Comparison of ENCODE assay signal across 11 cellular contexts in the genomic region with DNA sequence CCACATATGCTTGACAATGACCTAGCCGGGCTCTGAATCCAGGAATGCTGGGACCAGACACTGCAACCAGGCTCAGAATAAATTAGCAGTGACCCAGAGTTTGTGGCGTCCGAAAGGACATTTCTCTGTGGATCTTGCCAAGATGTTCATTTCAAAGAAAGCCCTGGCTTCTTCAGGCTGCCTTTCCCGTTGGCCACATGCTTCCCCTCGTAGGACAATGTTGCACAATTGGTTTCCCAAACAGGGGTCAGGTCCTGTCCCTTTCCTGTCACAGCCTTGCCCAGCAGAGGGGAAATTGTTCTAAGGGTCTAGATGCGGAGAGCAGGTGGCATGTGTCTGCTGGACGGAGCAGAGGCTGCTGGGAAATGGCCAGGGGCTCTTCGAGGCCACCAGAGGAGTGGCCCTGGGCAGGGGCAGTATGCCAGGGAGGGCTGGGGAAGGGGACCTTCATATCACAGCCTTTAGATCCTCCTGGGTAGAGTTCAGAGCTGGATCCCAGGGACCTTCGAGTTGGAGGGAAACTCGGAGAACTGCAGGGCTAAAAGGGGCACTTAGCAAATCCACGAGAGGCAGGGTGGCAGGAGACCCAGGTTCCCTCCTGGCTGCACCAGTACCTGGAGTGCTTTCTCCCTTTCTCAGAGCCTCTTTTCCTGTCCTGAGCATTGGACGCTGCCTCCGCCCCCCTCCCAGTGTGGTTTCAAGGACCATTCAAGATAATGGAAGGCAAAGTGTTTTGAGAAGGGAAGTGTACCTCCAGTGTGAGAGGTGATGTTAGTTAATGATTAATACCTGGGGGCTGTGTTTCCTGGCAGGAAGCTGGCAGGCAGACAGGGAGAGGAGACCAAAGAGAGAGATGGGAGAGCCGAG. TPM values are rescaled to one million over a fixed set of nuclear protein-coding genes. Genes with fewer than 3 reads are reported as not detected.
DNase-seq lines count a peak whose midpoint lies in the region; ATAC-seq, FAIRE-seq and TF ChIP-seq lines count a peak whose summit lies in the region.
"Had no signal": no experiment of that assay in that cellular context is flagged by ENCODE, and none has a peak within 500 bp of the region (broad histone marks: within the 10 kb centered on the region; RNA-seq: fewer than 3 reads in every experiment).

No MANE protein-coding gene starts in this region.

- H3K9me3 ChIP-seq in A549 (no peaks in the 10 kb centered on the region), IMR-90 (ENCODE audit: control insufficient read depth, insufficient read depth, low read length) (no peaks in the 10 kb centered on the region), colonic mucosa (no peaks in the 10 kb centered on the region)

- H3K27ac Mint-ChIP-seq in endothelial cell (ENCODE audit: unreplicated experiment) (peak overlapping the region; percentile 71), nephron (peak overlapping the region; percentile 36 to 92 (median 59))

- in situ Hi-C loops in IMR-90 (cut with MboI; ENCODE audit: low sequenced_read_pairs), result no loop called here

- peak overlapping the region; percentile 54 for H3K4me2 ChIP-seq in A549
- no peak overlapping the region for H3K4me2 ChIP-seq in IMR-90 (ENCODE audit: low read depth, low read length)

- H4K8ac ChIP-seq in IMR-90 (ENCODE audit: low read depth in 2 of 2, low read length in 2 of 2), result no peak overlapping the region

- no peak overlapping the region for H2AK9ac ChIP-seq in IMR-90 (replicated peaks; ENCODE audit: low read depth, low read length, poor library complexity)

- H3K27me3 ChIP-seq in IMR-90 (ENCODE audit: control insufficient read depth, insufficient read depth, low read length), result peaks cover 26% of the 10 kb centered on the region
- H3K27me3 ChIP-seq in colonic mucosa, result no peaks in the 10 kb centered on the region

- dilution Hi-C loops in IMR-90 (cut with HindIII; ENCODE audit: low sequenced_read_pairs, unreplicated experiment), result no loop called here

- H2BK20ac ChIP-seq in IMR-90 (ENCODE audit: low read depth, low read length), result no peak overlapping the region

- CTCF ChIA-PET in A549 (lab: Yijun Ruan, JAX) (interaction anchor here (0.7 kb wide), 1 partner anchor 29 kb away, joined by 3 read pairs; no protein-coding TSS in a partner anchor), IMR-90 (lab: Yijun Ruan, JAX) (no interaction called here)

- no peak for FAIRE-seq in A549 (lab: Jason Lieb, UNC)

- H3K9ac ChIP-seq in IMR-90 (ENCODE audit: low read depth, low read length), result no peak overlapping the region
- H3K9ac ChIP-seq in colonic mucosa (ENCODE audit: low read depth in 2 of 2, low read length in 2 of 2), result no peak overlapping the region

- H2AK5ac ChIP-seq in IMR-90 (ENCODE audit: low read depth, low read length), result no peak overlapping the region

- no peak overlapping the region for H4K5ac ChIP-seq in IMR-90 (ENCODE audit: low read depth, low read length)

- BruUV-seq in IMR-90 (replicated peaks; lab: Mats Ljungman, UMichigan), result no TSS peak

- H3K56ac ChIP-seq in IMR-90 (ENCODE audit: extremely low read depth, insufficient read depth, low read length), result no peak overlapping the region

- TF ChIP-seq CTCF in A549 (IDR thresholded peaks at IDR 0.05) (no peak), IMR-90 (conservative IDR thresholded peaks at IDR 0.05; ENCODE audit: low read depth, low read length) (no peak), endothelial cell (IDR thresholded peaks at IDR 0.05; ENCODE audit: unreplicated experiment) (no peak), nephron (IDR thresholded peaks at IDR 0.05; ENCODE audit: unreplicated experiment in 3 of 3) (no peak), colonic mucosa (IDR thresholded peaks at IDR 0.05) (no peak)

- H4K20me1 ChIP-seq in IMR-90 (ENCODE audit: insufficient read depth, low read length), result peaks cover 3% of the 10 kb centered on the region; the same call in 1 of the 2 replicates

- H3K18ac ChIP-seq in IMR-90 (ENCODE audit: low read depth, low read length), result no peak overlapping the region

- POLR2A ChIA-PET in A549 (lab: Yijun Ruan, JAX), result interaction anchor here (0.5 kb wide), 1 partner anchor 52 kb away, joined by 4 read pairs; no protein-coding TSS in a partner anchor
- POLR2A ChIA-PET in IMR-90 (lab: Charles Lee; ENCODE audit: unreplicated experiment), result no interaction called here

- peak in 1 of 2 experiments; percentile 28 for DNase-seq in A549 (ENCODE audit: low read depth in 1 of 2, low spot score in 1 of 2)
- no peak for DNase-seq in IMR-90
- DNase-seq in endothelial cell (ENCODE audit: low spot score), result no peak
- no peak for DNase-seq in NCI-H2081 treated with DMSO at 0.1 percent for 48 hours (lab: John Stamatoyannopoulos, UW)
- DNase-seq in activated CD4-positive, alpha-beta T cell treated with anti-CD3 and anti-CD28 coated beads for 1 hour, result no peak
- DNase-seq in colonic mucosa, result no peak
- DNase-seq: activated T-cell treated with anti-CD3 and anti-CD28 coated beads, Interleukin-2, amount 50 U/mL, for 48 hours; AML-193 had no signal

- H3K9me3 Mint-ChIP-seq in endothelial cell (ENCODE audit: unreplicated experiment), result no peaks in the 10 kb centered on the region
- no peaks in the 10 kb centered on the region for H3K9me3 Mint-ChIP-seq in nephron
- H3K9me3 Mint-ChIP-seq: neural crest cell had no signal

- no peak overlapping the region for H3K14ac ChIP-seq in IMR-90 (replicated peaks; ENCODE audit: low read depth, low read length)

- no peak overlapping the region for H3K23ac ChIP-seq in IMR-90 (ENCODE audit: low read depth, low read length)

- H3K27ac ChIP-seq in A549, result peak overlapping the region in 1 of 2 experiments; percentile 42; a peak in 4 of 6 replicates
- H3K27ac ChIP-seq in IMR-90 (ENCODE audit: insufficient read depth, low read length), result no peak overlapping the region
- no peak overlapping the region for H3K27ac ChIP-seq in colonic mucosa

- 63% methylated on average over 13 of the region's 14 CpGs for WGBS in A549 (ENCODE audit: missing lambda C conversion rate)
- WGBS in IMR-90 (ENCODE audit: extremely low coverage in 2 of 2, insufficient read length in 1 of 2), 2 experiments, result 41% methylated on average over 6 of the region's 14 CpGs; no CpG with 5 or more reads in 1 of the 2 experiments

- intact Hi-C loops in IMR-90 (cut with micrococcal nuclease), result no loop called here
- intact Hi-C loops in colonic mucosa (cut with DNase I), result no loop called here

- H2BK15ac ChIP-seq in IMR-90 (ENCODE audit: low read depth, low read length), result no peak overlapping the region

- H3K9me1 ChIP-seq in IMR-90 (ENCODE audit: insufficient read depth, low read length), result no peaks in the 10 kb centered on the region

- H3K79me1 ChIP-seq in IMR-90 (ENCODE audit: low read depth in 1 of 2, low read length in 2 of 2), result no peaks in the 10 kb centered on the region

- H3K4me3 Mint-ChIP-seq in endothelial cell (ENCODE audit: unreplicated experiment) (no peak overlapping the region), nephron (no peak overlapping the region)
- H3K4me3 Mint-ChIP-seq: neural crest cell had no signal

- H3K4me1 ChIP-seq in A549, result peaks cover 35% of the 10 kb centered on the region
- peaks cover 8% of the 10 kb centered on the region for H3K4me1 ChIP-seq in IMR-90 (ENCODE audit: control insufficient read depth, insufficient read depth, low read length)
- no peaks in the 10 kb centered on the region for H3K4me1 ChIP-seq in colonic mucosa

- no peaks in the 10 kb centered on the region for H3K36me3 Mint-ChIP-seq in endothelial cell (ENCODE audit: low read depth, unreplicated experiment)
- H3K36me3 Mint-ChIP-seq in nephron (ENCODE audit: low read depth), result no peaks in the 10 kb centered on the region

- no peaks in the 10 kb centered on the region for H3K36me3 ChIP-seq in IMR-90 (ENCODE audit: control insufficient read depth, insufficient read depth, low read length)
- no peaks in the 10 kb centered on the region for H3K36me3 ChIP-seq in colonic mucosa

- TF ChIP-seq POLR2A in A549 (IDR thresholded peaks at IDR 0.05; ENCODE audit: low read length), result no peak
- no peak for TF ChIP-seq POLR2A in IMR-90 (IDR thresholded peaks at IDR 0.05; ENCODE audit: low read depth, low read length)

- H3K27me3 Mint-ChIP-seq in endothelial cell (ENCODE audit: unreplicated experiment) (peaks cover 9% of the 10 kb centered on the region), nephron (ENCODE audit: low read depth) (peaks cover 6% of the 10 kb centered on the region)

- H3K4me1 Mint-ChIP-seq in endothelial cell (ENCODE audit: unreplicated experiment) (peaks cover 54% of the 10 kb centered on the region), nephron (peaks cover 60% of the 10 kb centered on the region)

- H2BK120ac ChIP-seq in IMR-90 (ENCODE audit: low read depth, low read length), result no peak overlapping the region

- TF ChIP-seq RAD21 in A549 (conservative IDR thresholded peaks at IDR 0.05 in 1 of 2, IDR thresholded peaks at IDR 0.05 in 1 of 2) (no peak), IMR-90 (IDR thresholded peaks at IDR 0.05; ENCODE audit: low read length) (no peak)

- no peak overlapping the region for H3K4ac ChIP-seq in IMR-90 (ENCODE audit: low read depth, low read length)

- H4K91ac ChIP-seq in IMR-90 (ENCODE audit: insufficient read depth, low read depth, low read length), result no peak overlapping the region

- no peak for TF ChIP-seq EP300 in A549 (IDR thresholded peaks at IDR 0.05)

- H2BK5ac ChIP-seq in IMR-90 (ENCODE audit: low read depth, low read length, poor library complexity, severe bottlenecking), result no peak overlapping the region

- ATAC-seq in A549, result peak in 1 of 2 experiments; percentile 25; a peak in 2 of 6 replicates
- ATAC-seq in IMR-90 (ENCODE audit: low read depth), result no peak
- ATAC-seq in HG03342 (IDR thresholded peaks at IDR 0.05; ENCODE audit: unreplicated experiment), result no peak

- H2AFZ ChIP-seq in IMR-90 (replicated peaks; ENCODE audit: low read length, poor library complexity), result peak overlapping the region; percentile 13

- no peak overlapping the region for H3K4me3 ChIP-seq in A549
- no peak overlapping the region for H3K4me3 ChIP-seq in IMR-90 (ENCODE audit: insufficient read depth, low read depth, low read length)
- no peak overlapping the region for H3K4me3 ChIP-seq in colonic mucosa

TF ChIP-seq in A549, 52 proteins besides CTCF, POLR2A, EP300 and RAD21 (continues in another document):
- TF ChIP-seq RNF2 (IDR thresholded peaks at IDR 0.05; ENCODE audit: borderline replicate concordance, low read depth), result no peak

TF ChIP-seq in IMR-90, 13 proteins besides CTCF, POLR2A, EP300 and RAD21 (continues in another document):
- TF ChIP-seq BHLHE40 (IDR thresholded peaks at IDR 0.05; ENCODE audit: low read depth, low read length), result no peak

RNA-seq across cellular contexts. Expression of a gene that starts 42.3 kb away (rescaled TPM):
- polyA plus RNA-seq in A549 (2011; rRNA removed), result 0.43 and 0.57 TPM in 2 replicates
- 0.36 and 0.73 TPM in 2 replicates for polyA plus RNA-seq in A549 (2012; cell fraction: cytosol; rRNA removed)
- 0.91 and 1.4 TPM in 2 replicates for polyA plus RNA-seq in A549 (2012; cell fraction: nucleus; rRNA removed)
- 0.06 TPM in 1 of 3 replicates, not detected in the others for polyA plus RNA-seq in A549 (2017; fragmentation: RNase III; extraction: RNeasy Plus Mini Kit Qiagen cat#74134 plus additional on column Dnase treatment)
- 0.24 and 0.25 TPM in 2 replicates for polyA minus RNA-seq in A549 (2011; rRNA and poly(A)+ RNA removed)
- total RNA-seq in IMR-90 (2012; rRNA removed), result 0.18 and 0.56 TPM in 2 replicates
- polyA plus RNA-seq in IMR-90 (2012; rRNA removed), result 0.97 and 2.7 TPM in 2 replicates
- 7.3 and 58.4 TPM in 2 replicates for polyA plus RNA-seq in IMR-90 (2012; cell fraction: cytosol; rRNA removed)
- polyA plus RNA-seq in IMR-90 (2012; cell fraction: nucleus; rRNA removed; ENCODE audit: low replicate concordance), result 43.6 and 63.1 TPM in 2 replicates
- 0.15 TPM for total RNA-seq in endothelial cell (ENCODE audit: unreplicated experiment)
- 10 to 100 TPM in 1 of 2 donors, 1 to 10 TPM in 1; 9.3 to 26.7 TPM for total RNA-seq in colonic mucosa
